Comparison of ENCODE assay signal across 1 cellular context in genomic region chr3:67654099-67654831, GRCh38.
A peak's percentile ranks its signal among the peaks of the same experiment; 100 is the strongest.
TF ChIP-seq lines count a peak whose summit lies in the region.

SUCLG2 (minus strand) TSS chr3:67654612; CDS start chr3:67654586, 26 bp downstream.

TF ChIP-seq in HepG2, 621 proteins besides CTCF, POLR2A, EP300 and RAD21 (continued from another document and continues in another):
- peak; percentile 67; the same call in 1 of the 2 replicates for TF ChIP-seq ZNF563 (CRISPR knock-in tag; IDR thresholded peaks at IDR 0.05)
- TF ChIP-seq KLF12 (CRISPR knock-in tag; IDR thresholded peaks at IDR 0.05; ENCODE audit: borderline replicate concordance), result 0 out of 2 replicates have a peak, but pooled peaks have one; percentile 12
- 0 out of 2 replicates have a peak, but pooled peaks have one; percentile 37 for TF ChIP-seq HHEX (CRISPR knock-in tag; IDR thresholded peaks at IDR 0.05)
- TF ChIP-seq PAWR (CRISPR knock-in tag; IDR thresholded peaks at IDR 0.05; ENCODE audit: borderline replicate concordance), result no peak
- no peak for TF ChIP-seq KAT7 (CRISPR knock-in tag; IDR thresholded peaks at IDR 0.05; ENCODE audit: borderline replicate concordance)
- TF ChIP-seq ZBTB20 (CRISPR knock-in tag; IDR thresholded peaks at IDR 0.05; ENCODE audit: borderline replicate concordance, low read depth), result no peak
- 0 out of 2 replicates have a peak, but pooled peaks have one; percentile 22 for TF ChIP-seq SMAD3 (CRISPR knock-in tag; IDR thresholded peaks at IDR 0.05)
- TF ChIP-seq HNRNPK (IDR thresholded peaks at IDR 0.05; ENCODE audit: low read depth, low read length, poor library complexity, severe bottlenecking), result peak; percentile 96
- TF ChIP-seq ZNF101 (CRISPR knock-in tag; IDR thresholded peaks at IDR 0.05; ENCODE audit: borderline replicate concordance, low read depth), result 0 out of 2 replicates have a peak, but pooled peaks have one; percentile 50
- TF ChIP-seq ZNF724P (CRISPR knock-in tag; IDR thresholded peaks at IDR 0.05; ENCODE audit: borderline replicate concordance), result 0 out of 2 replicates have a peak, but pooled peaks have one; percentile 25
- TF ChIP-seq ZNF761 (CRISPR knock-in tag; conservative IDR thresholded peaks at IDR 0.05), result peak; percentile 44; the same call in 1 of the 2 replicates
- no peak for TF ChIP-seq ZNF569 (CRISPR knock-in tag; IDR thresholded peaks at IDR 0.05; ENCODE audit: borderline replicate concordance)
- no peak for TF ChIP-seq ZNF652 (CRISPR knock-in tag; IDR thresholded peaks at IDR 0.05; ENCODE audit: borderline replicate concordance, low read depth)
- no peak for TF ChIP-seq ONECUT2 (CRISPR knock-in tag; IDR thresholded peaks at IDR 0.05)
- TF ChIP-seq ZNF687 (CRISPR knock-in tag; IDR thresholded peaks at IDR 0.05), result peak; percentile 95
- TF ChIP-seq MYC (CRISPR knock-in tag; IDR thresholded peaks at IDR 0.05; ENCODE audit: borderline replicate concordance), result no peak; the same call in 1 of the 2 replicates
- TF ChIP-seq USF2 (IDR thresholded peaks at IDR 0.05; ENCODE audit: low read depth, low read length), result no peak
- TF ChIP-seq USF2 (CRISPR knock-in tag; IDR thresholded peaks at IDR 0.05; ENCODE audit: borderline replicate concordance), result peak; percentile 40; the same call in 1 of the 2 replicates
- TF ChIP-seq MAFF (IDR thresholded peaks at IDR 0.05; ENCODE audit: low read depth, low read length), result no peak
- TF ChIP-seq TAF15 (IDR thresholded peaks at IDR 0.05; ENCODE audit: low read depth, low read length, poor library complexity, severe bottlenecking), result peak; percentile 85
- 0 out of 2 replicates have a peak, but pooled peaks have one; percentile 50 for TF ChIP-seq ZNF670 (CRISPR knock-in tag; IDR thresholded peaks at IDR 0.05; ENCODE audit: borderline replicate concordance)
- TF ChIP-seq HOXA3 (CRISPR knock-in tag; IDR thresholded peaks at IDR 0.05), result peak; percentile 83
- TF ChIP-seq, protein P1, sequence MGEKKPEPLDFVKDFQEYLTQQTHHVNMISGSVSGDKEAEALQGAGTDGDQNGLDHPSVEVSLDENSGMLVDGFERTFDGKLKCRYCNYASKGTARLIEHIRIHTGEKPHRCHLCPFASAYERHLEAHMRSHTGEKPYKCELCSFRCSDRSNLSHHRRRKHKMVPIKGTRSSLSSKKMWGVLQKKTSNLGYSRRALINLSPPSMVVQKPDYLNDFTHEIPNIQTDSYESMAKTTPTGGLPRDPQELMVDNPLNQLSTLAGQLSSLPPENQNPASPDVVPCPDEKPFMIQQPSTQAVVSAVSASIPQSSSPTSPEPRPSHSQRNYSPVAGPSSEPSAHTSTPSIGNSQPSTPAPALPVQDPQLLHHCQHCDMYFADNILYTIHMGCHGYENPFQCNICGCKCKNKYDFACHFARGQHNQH (CRISPR knock-in tag; IDR thresholded peaks at IDR 0.05), result no peak; the same call in 1 of the 2 replicates
- TF ChIP-seq ZNF629 (CRISPR knock-in tag; conservative IDR thresholded peaks at IDR 0.05), result no peak
- TF ChIP-seq ZNF235 (CRISPR knock-in tag; IDR thresholded peaks at IDR 0.05; ENCODE audit: borderline replicate concordance), result peak; percentile 19; the same call in 1 of the 2 replicates
- peak; percentile 43; the same call in 1 of the 2 replicates for TF ChIP-seq ZNF501 (CRISPR knock-in tag; IDR thresholded peaks at IDR 0.05)
- TF ChIP-seq TGIF2 (CRISPR knock-in tag; IDR thresholded peaks at IDR 0.05), result peak; percentile 48; the same call in 1 of the 2 replicates
- peak; percentile 60; the same call in 1 of the 2 replicates for TF ChIP-seq NRL (CRISPR knock-in tag; IDR thresholded peaks at IDR 0.05; ENCODE audit: borderline replicate concordance)
- TF ChIP-seq MXI1 (IDR thresholded peaks at IDR 0.05; ENCODE audit: borderline replicate concordance, low read depth, low read length), result peak; percentile 37; the same call in 1 of the 3 replicates
- 0 out of 2 replicates have a peak, but pooled peaks have one; percentile 49 for TF ChIP-seq NFRKB (IDR thresholded peaks at IDR 0.05)
- TF ChIP-seq, protein P2, sequence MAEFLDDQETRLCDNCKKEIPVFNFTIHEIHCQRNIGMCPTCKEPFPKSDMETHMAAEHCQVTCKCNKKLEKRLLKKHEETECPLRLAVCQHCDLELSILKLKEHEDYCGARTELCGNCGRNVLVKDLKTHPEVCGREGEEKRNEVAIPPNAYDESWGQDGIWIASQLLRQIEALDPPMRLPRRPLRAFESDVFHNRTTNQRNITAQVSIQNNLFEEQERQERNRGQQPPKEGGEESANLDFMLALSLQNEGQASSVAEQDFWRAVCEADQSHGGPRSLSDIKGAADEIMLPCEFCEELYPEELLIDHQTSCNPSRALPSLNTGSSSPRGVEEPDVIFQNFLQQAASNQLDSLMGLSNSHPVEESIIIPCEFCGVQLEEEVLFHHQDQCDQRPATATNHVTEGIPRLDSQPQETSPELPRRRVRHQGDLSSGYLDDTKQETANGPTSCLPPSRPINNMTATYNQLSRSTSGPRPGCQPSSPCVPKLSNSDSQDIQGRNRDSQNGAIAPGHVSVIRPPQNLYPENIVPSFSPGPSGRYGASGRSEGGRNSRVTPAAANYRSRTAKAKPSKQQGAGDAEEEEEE (CRISPR knock-in tag; IDR thresholded peaks at IDR 0.05; ENCODE audit: borderline replicate concordance), result no peak
- no peak for TF ChIP-seq ZBTB7B (CRISPR knock-in tag; IDR thresholded peaks at IDR 0.05)
- 0 out of 2 replicates have a peak, but pooled peaks have one; percentile 16 for TF ChIP-seq ZNF710 (CRISPR knock-in tag; IDR thresholded peaks at IDR 0.05; ENCODE audit: borderline replicate concordance)
- 0 out of 2 replicates have a peak, but pooled peaks have one; percentile 33 for TF ChIP-seq LCORL (IDR thresholded peaks at IDR 0.05)
- no peak for TF ChIP-seq LCORL (CRISPR knock-in tag; IDR thresholded peaks at IDR 0.05)
- TF ChIP-seq ZNF800 (CRISPR knock-in tag; IDR thresholded peaks at IDR 0.05), result no peak; the same call in 1 of the 2 replicates
- peak; percentile 96 for TF ChIP-seq YY1 (IDR thresholded peaks at IDR 0.05; ENCODE audit: insufficient read depth, insufficient replicate concordance, low read depth, low read length)
- TF ChIP-seq ZNF788 (CRISPR knock-in tag; IDR thresholded peaks at IDR 0.05; ENCODE audit: borderline replicate concordance), result peak; percentile 49; the same call in 1 of the 2 replicates
- TF ChIP-seq NCOR1 (IDR thresholded peaks at IDR 0.05; ENCODE audit: borderline replicate concordance, low read length), result peak; percentile 22; the same call in 1 of the 2 replicates
- TF ChIP-seq TAF1 (CRISPR knock-in tag; IDR thresholded peaks at IDR 0.05), result peak; percentile 94
- TF ChIP-seq, protein P3, sequence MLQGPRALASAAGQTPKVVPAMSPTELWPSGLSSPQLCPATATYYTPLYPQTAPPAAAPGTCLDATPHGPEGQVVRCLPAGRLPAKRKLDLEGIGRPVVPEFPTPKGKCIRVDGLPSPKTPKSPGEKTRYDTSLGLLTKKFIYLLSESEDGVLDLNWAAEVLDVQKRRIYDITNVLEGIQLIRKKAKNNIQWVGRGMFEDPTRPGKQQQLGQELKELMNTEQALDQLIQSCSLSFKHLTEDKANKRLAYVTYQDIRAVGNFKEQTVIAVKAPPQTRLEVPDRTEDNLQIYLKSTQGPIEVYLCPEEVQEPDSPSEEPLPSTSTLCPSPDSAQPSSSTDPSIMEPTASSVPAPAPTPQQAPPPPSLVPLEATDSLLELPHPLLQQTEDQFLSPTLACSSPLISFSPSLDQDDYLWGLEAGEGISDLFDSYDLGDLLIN (CRISPR knock-in tag; IDR thresholded peaks at IDR 0.05; ENCODE audit: borderline replicate concordance), result no peak
- TF ChIP-seq ZNF691 (CRISPR knock-in tag; IDR thresholded peaks at IDR 0.05; ENCODE audit: borderline replicate concordance, low read depth), result peak; percentile 68; the same call in 1 of the 2 replicates
- TF ChIP-seq ZNF776 (CRISPR knock-in tag; IDR thresholded peaks at IDR 0.05), result 0 out of 2 replicates have a peak, but pooled peaks have one; percentile 61
- TF ChIP-seq GATA4 (IDR thresholded peaks at IDR 0.05; ENCODE audit: borderline replicate concordance, low read depth), result no peak
- no peak for TF ChIP-seq HNF4A (CRISPR knock-in tag; IDR thresholded peaks at IDR 0.05)
- TF ChIP-seq NKX3-1 (CRISPR knock-in tag; IDR thresholded peaks at IDR 0.05), result no peak
- TF ChIP-seq ZFAT (CRISPR knock-in tag; conservative IDR thresholded peaks at IDR 0.05), result no peak
- peak; percentile 39 for TF ChIP-seq MAX (IDR thresholded peaks at IDR 0.05)
- 0 out of 2 replicates have a peak, but pooled peaks have one; percentile 53 for TF ChIP-seq ZNF772 (CRISPR knock-in tag; IDR thresholded peaks at IDR 0.05)
- peak; percentile 54; the same call in 1 of the 2 replicates for TF ChIP-seq NR2F2 (IDR thresholded peaks at IDR 0.05; ENCODE audit: borderline replicate concordance, low read depth)
- TF ChIP-seq NCOA2 (CRISPR knock-in tag; IDR thresholded peaks at IDR 0.05), result no peak
- TF ChIP-seq GTF3A (CRISPR knock-in tag; conservative IDR thresholded peaks at IDR 0.05), result no peak
- no peak for TF ChIP-seq ZNF766 (CRISPR knock-in tag; IDR thresholded peaks at IDR 0.05; ENCODE audit: borderline replicate concordance)
- TF ChIP-seq NFE2L1 (CRISPR knock-in tag; IDR thresholded peaks at IDR 0.05; ENCODE audit: borderline replicate concordance), result no peak
